ENCODE assay signal across 8 cellular contexts in genomic region chr4:26028793-26029511, GRCh38.
DNase-seq lines count a peak whose midpoint lies in the region; ATAC-seq and TF ChIP-seq lines count a peak whose summit lies in the region.

No MANE protein-coding gene starts in this region.

- peaks cover 5% of the 10 kb centered on the region for H3K9me3 Mint-ChIP-seq in glutamatergic neuron (ENCODE audit: unreplicated experiment)

- H3K9me3 ChIP-seq in parathyroid adenoma (ENCODE audit: control insufficient read depth, low read length) (no peaks in the 10 kb centered on the region), upper lobe of right lung (no peaks in the 10 kb centered on the region)

- intact Hi-C loops in upper lobe of right lung (cut with DNase I) = no loop called here

- H3K27me3 Mint-ChIP-seq in glutamatergic neuron (ENCODE audit: unreplicated experiment) = peaks cover 7% of the 10 kb centered on the region

- H3K27ac ChIP-seq in parathyroid adenoma = no peak overlapping the region
- no peak overlapping the region for H3K27ac ChIP-seq in upper lobe of right lung

- no peaks in the 10 kb centered on the region for H3K27me3 ChIP-seq in parathyroid adenoma (ENCODE audit: control insufficient read depth, insufficient read depth, low read length)
- no peaks in the 10 kb centered on the region for H3K27me3 ChIP-seq in upper lobe of right lung

- H3K4me1 ChIP-seq in parathyroid adenoma (no peaks in the 10 kb centered on the region), upper lobe of right lung (peaks cover 4% of the 10 kb centered on the region)

- H3K9ac ChIP-seq in parathyroid adenoma = no peak overlapping the region

- peak overlapping the region; percentile 33 for H2AFZ ChIP-seq in parathyroid adenoma

- peaks cover 20% of the 10 kb centered on the region for H3K4me1 Mint-ChIP-seq in glutamatergic neuron (ENCODE audit: low read depth, unreplicated experiment)

- H3K27ac Mint-ChIP-seq in glutamatergic neuron (ENCODE audit: unreplicated experiment) = no peak overlapping the region

- no peaks in the 10 kb centered on the region for H3K79me2 ChIP-seq in parathyroid adenoma

- TF ChIP-seq CTCF in glutamatergic neuron (IDR thresholded peaks at IDR 0.05; ENCODE audit: partially characterized antibody, unreplicated experiment) = peak; percentile 63
- TF ChIP-seq CTCF in parathyroid adenoma (IDR thresholded peaks at IDR 0.05) = peak; percentile 24
- TF ChIP-seq CTCF in upper lobe of right lung (IDR thresholded peaks at IDR 0.05) = peak; percentile 79

- peak; percentile 23 for DNase-seq in NCI-H69 (lab: John Stamatoyannopoulos, UW)
- peak; percentile 15 to 49 for DNase-seq in activated T-helper 1 cell treated with anti-CD3 and anti-CD28 coated beads, Interleukin-2, amount 50 U/mL, for 16 hours (ENCODE audit: low read depth in 1 of 2, low spot score in 1 of 2)
- DNase-seq in glutamatergic neuron = peak; percentile 93
- DNase-seq in upper lobe of right lung = peak; percentile 89
- DNase-seq in NAMALWA (ENCODE audit: low spot score) = no peak

- H3K4me3 ChIP-seq in parathyroid adenoma (ENCODE audit: low read depth, low read length) = no peak overlapping the region
- no peak overlapping the region for H3K4me3 ChIP-seq in upper lobe of right lung

- ATAC-seq in GM18519 (IDR thresholded peaks at IDR 0.05; ENCODE audit: low FRiP score, unreplicated experiment) (peak; percentile 66), HG02852 (IDR thresholded peaks at IDR 0.05; ENCODE audit: unreplicated experiment) (peak; percentile 84), upper lobe of right lung (peak; percentile 96)

- H3K4me2 ChIP-seq in parathyroid adenoma (ENCODE audit: low read length) = no peak overlapping the region

- H3K36me3 ChIP-seq in parathyroid adenoma (ENCODE audit: control insufficient read depth, insufficient read depth, low read length) = no peaks in the 10 kb centered on the region
- no peaks in the 10 kb centered on the region for H3K36me3 ChIP-seq in upper lobe of right lung

- H3K4me3 Mint-ChIP-seq in glutamatergic neuron (ENCODE audit: unreplicated experiment) = peak overlapping the region; percentile 73

- H3K36me3 Mint-ChIP-seq in glutamatergic neuron (ENCODE audit: unreplicated experiment) = no peaks in the 10 kb centered on the region

Comparison
In these comparisons a context has a peak if more than half of its experiments do, and no peak if none do; other contexts are left out.
1. CTCF ChIP-seq: peak in every context shown above with its lines; median percentile 79 in upper lobe of right lung; 63 in glutamatergic neuron; 24 in parathyroid adenoma.